20 cellular contexts compared by ENCODE assay signal in the genomic region with DNA sequence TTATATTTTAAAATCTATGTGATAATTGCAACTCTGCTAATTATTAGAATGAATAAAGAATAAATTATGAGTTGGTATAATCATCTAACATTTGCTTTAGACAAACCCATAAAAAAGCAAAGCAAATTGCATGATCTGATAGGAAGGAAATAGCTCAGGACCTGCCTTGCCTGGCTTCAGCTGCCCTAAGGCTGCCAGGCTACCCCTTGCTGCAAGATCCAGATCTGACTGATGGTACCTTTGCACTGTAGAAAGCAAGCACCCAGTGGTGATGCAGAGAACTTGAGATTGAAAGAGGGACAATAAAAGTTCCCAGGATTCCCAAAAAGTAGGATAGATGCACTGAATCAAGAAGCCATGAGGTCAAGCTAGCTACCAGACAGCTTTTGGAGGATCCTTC.
DNase-seq lines count a peak whose midpoint lies in the region; ATAC-seq and TF ChIP-seq lines count a peak whose summit lies in the region.
"Had no signal": no experiment of that assay in that cellular context is flagged by ENCODE, and none has a peak within 500 bp of the region (broad histone marks: within the 10 kb centered on the region; RNA-seq: fewer than 3 reads in every experiment).

No MANE protein-coding gene starts in this region.

- CTCF ChIA-PET in SK-N-SH (lab: Yijun Ruan, JAX): interaction anchor here (0.7 to 4.8 kb wide), 15 partner anchors 10 to 602 kb away, joined by 3 to 34 read pairs (median 4); no protein-coding TSS in a partner anchor

- H3K9me3 ChIP-seq in SK-N-SH (no peaks in the 10 kb centered on the region), right atrium auricular region (no peaks in the 10 kb centered on the region), right cardiac atrium (ENCODE audit: control insufficient read depth, low read length) (no peaks in the 10 kb centered on the region), endodermal cell (ENCODE audit: control insufficient read depth, low read length) (no peaks in the 10 kb centered on the region)
- H3K9me3 ChIP-seq: A549, BLaER1 had no signal

- TF ChIP-seq CTCF in SK-N-SH (IDR thresholded peaks at IDR 0.05) (no peak), right atrium auricular region (IDR thresholded peaks at IDR 0.05) (no peak), endodermal cell (conservative IDR thresholded peaks at IDR 0.05) (peak; percentile 21)

- H3K4me3 ChIP-seq in SK-N-SH (ENCODE audit: low read depth in 2 of 2, low read length in 1 of 2) (no peak overlapping the region), right atrium auricular region (no peak overlapping the region), right cardiac atrium (ENCODE audit: low read length) (no peak overlapping the region), endodermal cell (ENCODE audit: low read length) (no peak overlapping the region)
- H3K4me3 ChIP-seq: A549, BLaER1 had no signal

- peak in 1 of 2 experiments; percentile 83; a peak in 1 of 4 replicates for TF ChIP-seq EP300 in SK-N-SH (IDR thresholded peaks at IDR 0.05; ENCODE audit: borderline replicate concordance in 1 of 2, low read depth in 1 of 2, low read length in 1 of 2)

- peaks cover 4% of the 10 kb centered on the region for H3F3A ChIP-seq in SK-N-SH (replicated peaks; ENCODE audit: insufficient read depth)

- peak; percentile 35 for TF ChIP-seq RAD21 in SK-N-SH (IDR thresholded peaks at IDR 0.05; ENCODE audit: low read length)

- intact Hi-C loops in right cardiac atrium (cut with DNase I): no loop called here

- H3K79me2 ChIP-seq in SK-N-SH (ENCODE audit: insufficient read depth): no peaks in the 10 kb centered on the region

- no peaks in the 10 kb centered on the region for H3K9me3 Mint-ChIP-seq in endodermal cell
- H3K9me3 Mint-ChIP-seq: CD4-positive, alpha-beta memory T cell; CD4-positive, CD25-positive, alpha-beta regulatory T cell; CD8-positive, alpha-beta memory T cell had no signal

- no peaks in the 10 kb centered on the region for H3K9me2 ChIP-seq in SK-N-SH

- H3K9ac ChIP-seq in SK-N-SH (no peak overlapping the region), endodermal cell (ENCODE audit: extremely low read depth, low read length, poor library complexity, severe bottlenecking) (no peak overlapping the region)
- H3K9ac ChIP-seq: BLaER1 had no signal

- H3K4me2 ChIP-seq in SK-N-SH: no peak overlapping the region
- H3K4me2 ChIP-seq: A549, BLaER1 had no signal

- H3K27me3 ChIP-seq in SK-N-SH (ENCODE audit: insufficient read depth): no peaks in the 10 kb centered on the region
- no peaks in the 10 kb centered on the region for H3K27me3 ChIP-seq in right atrium auricular region
- H3K27me3 ChIP-seq in right cardiac atrium (ENCODE audit: control insufficient read depth, insufficient read depth): no peaks in the 10 kb centered on the region
- H3K27me3 ChIP-seq in endodermal cell (ENCODE audit: control insufficient read depth, insufficient read depth, low read length, poor library complexity, severe bottlenecking): no peaks in the 10 kb centered on the region
- H3K27me3 ChIP-seq: BLaER1 had no signal

- no peak overlapping the region for H3K4me3 Mint-ChIP-seq in endodermal cell
- H3K4me3 Mint-ChIP-seq: B cell; CD14-positive monocyte; CD4-positive, alpha-beta memory T cell; CD4-positive, CD25-positive, alpha-beta regulatory T cell; CD8-positive, alpha-beta memory T cell had no signal

- H3K4me1 ChIP-seq in SK-N-SH (ENCODE audit: control insufficient read depth in 1 of 2, insufficient read depth in 2 of 2, low read depth in 1 of 2, low read length in 1 of 2): peaks cover 0 to 55% of the 10 kb centered on the region in 2 experiments; a peak in 2 of 4 replicates
- H3K4me1 ChIP-seq in right atrium auricular region: no peaks in the 10 kb centered on the region
- no peaks in the 10 kb centered on the region for H3K4me1 ChIP-seq in right cardiac atrium (ENCODE audit: control insufficient read depth, insufficient read depth, low read length)
- no peaks in the 10 kb centered on the region for H3K4me1 ChIP-seq in endodermal cell (ENCODE audit: control insufficient read depth, insufficient read depth, low read length)
- H3K4me1 ChIP-seq: BLaER1 had no signal

- H3K36me3 Mint-ChIP-seq in endodermal cell (ENCODE audit: low read depth): no peaks in the 10 kb centered on the region
- H3K36me3 Mint-ChIP-seq: CD14-positive monocyte; CD4-positive, alpha-beta memory T cell; CD4-positive, CD25-positive, alpha-beta regulatory T cell; CD8-positive, alpha-beta memory T cell had no signal

- H4K20me1 ChIP-seq in SK-N-SH (ENCODE audit: insufficient read depth): no peaks in the 10 kb centered on the region
- H4K20me1 ChIP-seq: BLaER1 had no signal

- H3K36me3 ChIP-seq in SK-N-SH (replicated peaks in 1 of 2; ENCODE audit: control insufficient read depth in 1 of 2, insufficient read depth in 2 of 2, low read length in 1 of 2) (no peaks in the 10 kb centered on the region), right atrium auricular region (no peaks in the 10 kb centered on the region), endodermal cell (ENCODE audit: control insufficient read depth, insufficient read depth, low read length) (no peaks in the 10 kb centered on the region)
- H3K36me3 ChIP-seq: BLaER1 had no signal

- DNase-seq in SK-N-SH: peak; percentile 51
- peak; percentile 26 for DNase-seq in right atrium auricular region (ENCODE audit: low spot score)
- no peak for DNase-seq in right cardiac atrium
- DNase-seq in endodermal cell: no peak
- DNase-seq in stimulated activated naive CD4-positive, alpha-beta T cell treated with Interleukin-2 at 50 U/mL for 16 hours (lab: John Stamatoyannopoulos, UW): no peak
- DNase-seq in DMS 273 (lab: John Stamatoyannopoulos, UW; ENCODE audit: unreplicated experiment): no peak
- DNase-seq: AML-193; C1 segment of cervical spinal cord; CD4-positive, alpha-beta memory T cell; CD4-positive, CD25-positive, alpha-beta regulatory T cell; CD8-positive, alpha-beta memory T cell; COR-L47; DMS79 treated with DMSO at 0.1 percent for 48 hours; GF-D8 had no signal

- ATAC-seq in SK-N-SH treated with all-trans-retinoic acid at 6 μM for 48 hours: no peak
- no peak for ATAC-seq in right cardiac atrium
- ATAC-seq: A549 had no signal

- H2AFZ ChIP-seq in SK-N-SH (ENCODE audit: low read depth): no peak overlapping the region

- H3K4me1 Mint-ChIP-seq in endodermal cell: no peaks in the 10 kb centered on the region
- H3K4me1 Mint-ChIP-seq: B cell; CD14-positive monocyte; CD4-positive, alpha-beta memory T cell; CD4-positive, CD25-positive, alpha-beta regulatory T cell; CD8-positive, alpha-beta memory T cell had no signal

- peaks cover 5% of the 10 kb centered on the region for H3K27me3 Mint-ChIP-seq in endodermal cell (ENCODE audit: insufficient read depth)

- no peak overlapping the region for H3K27ac Mint-ChIP-seq in endodermal cell
- H3K27ac Mint-ChIP-seq: B cell; CD4-positive, alpha-beta memory T cell; CD8-positive, alpha-beta memory T cell had no signal

- H3K27ac ChIP-seq in SK-N-SH (ENCODE audit: low read depth in 2 of 2, low read length in 1 of 2) (peak overlapping the region in 1 of 2 experiments; percentile 96; a peak in 2 of 4 replicates), right atrium auricular region (no peak overlapping the region), right cardiac atrium (ENCODE audit: low read length) (no peak overlapping the region), endodermal cell (ENCODE audit: low read depth, low read length) (no peak overlapping the region)
- H3K27ac ChIP-seq: 22Rv1, A549, BLaER1 had no signal

- POLR2A ChIA-PET in SK-N-SH (lab: Yijun Ruan, JAX): interaction anchor here (0.6 to 1.6 kb wide), 4 partner anchors 10 to 256 kb away, joined by 3 to 4 read pairs (median 4); no protein-coding TSS in a partner anchor

TF ChIP-seq in SK-N-SH, 30 proteins besides CTCF, POLR2A, EP300 and RAD21 (continues in another document):
- TF ChIP-seq RFX5 (IDR thresholded peaks at IDR 0.05; ENCODE audit: low read length) (no peak), CHD2 (IDR thresholded peaks at IDR 0.05; ENCODE audit: low read length, partially characterized antibody) (peak; percentile 34), MEF2A (IDR thresholded peaks at IDR 0.05; ENCODE audit: borderline replicate concordance, low read depth) (no peak), JUND (IDR thresholded peaks at IDR 0.05) (no peak), TCF12 (IDR thresholded peaks at IDR 0.05) (peak; percentile 14; the same call in 1 of the 2 replicates), EZH2phosphoT487 (IDR thresholded peaks at IDR 0.05; ENCODE audit: borderline replicate concordance, low read depth) (no peak), RCOR1 (IDR thresholded peaks at IDR 0.05; ENCODE audit: low read length) (peak; percentile 88), NRF1 (IDR thresholded peaks at IDR 0.05; ENCODE audit: low read depth, low read length) (no peak), GATA2 (CRISPR knock-in tag; IDR thresholded peaks at IDR 0.05) (peak; percentile 90)
- TF ChIP-seq, protein P1, sequence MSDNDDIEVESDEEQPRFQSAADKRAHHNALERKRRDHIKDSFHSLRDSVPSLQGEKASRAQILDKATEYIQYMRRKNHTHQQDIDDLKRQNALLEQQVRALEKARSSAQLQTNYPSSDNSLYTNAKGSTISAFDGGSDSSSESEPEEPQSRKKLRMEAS (IDR thresholded peaks at IDR 0.05; ENCODE audit: low read depth): no peak

TF ChIP-seq in SK-N-SH treated with all-trans-retinoic acid at 6 μM for 48 hours, 23 proteins besides CTCF, POLR2A, EP300 and RAD21 (continues in another document):
- TF ChIP-seq ZFP3 (CRISPR knock-in tag; IDR thresholded peaks at IDR 0.05): no peak
- TF ChIP-seq CSDC2 (CRISPR knock-in tag; IDR thresholded peaks at IDR 0.05): no peak
- no peak for TF ChIP-seq ISL1 (CRISPR knock-in tag; IDR thresholded peaks at IDR 0.05)
- no peak for TF ChIP-seq ZNF70 (CRISPR knock-in tag; IDR thresholded peaks at IDR 0.05)
- no peak for TF ChIP-seq ZNF8 (CRISPR knock-in tag; IDR thresholded peaks at IDR 0.05)
- TF ChIP-seq RARB (CRISPR knock-in tag; IDR thresholded peaks at IDR 0.05): no peak
- TF ChIP-seq, protein P2, sequence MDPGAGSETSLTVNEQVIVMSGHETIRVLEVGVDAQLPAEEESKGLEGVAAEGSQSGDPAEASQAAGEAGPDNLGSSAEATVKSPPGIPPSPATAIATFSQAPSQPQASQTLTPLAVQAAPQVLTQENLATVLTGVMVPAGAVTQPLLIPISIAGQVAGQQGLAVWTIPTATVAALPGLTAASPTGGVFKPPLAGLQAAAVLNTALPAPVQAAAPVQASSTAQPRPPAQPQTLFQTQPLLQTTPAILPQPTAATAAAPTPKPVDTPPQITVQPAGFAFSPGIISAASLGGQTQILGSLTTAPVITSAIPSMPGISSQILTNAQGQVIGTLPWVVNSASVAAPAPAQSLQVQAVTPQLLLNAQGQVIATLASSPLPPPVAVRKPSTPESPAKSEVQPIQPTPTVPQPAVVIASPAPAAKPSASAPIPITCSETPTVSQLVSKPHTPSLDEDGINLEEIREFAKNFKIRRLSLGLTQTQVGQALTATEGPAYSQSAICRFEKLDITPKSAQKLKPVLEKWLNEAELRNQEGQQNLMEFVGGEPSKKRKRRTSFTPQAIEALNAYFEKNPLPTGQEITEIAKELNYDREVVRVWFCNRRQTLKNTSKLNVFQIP (CRISPR knock-in tag; IDR thresholded peaks at IDR 0.05; ENCODE audit: borderline replicate concordance, low read depth): no peak
- no peak for TF ChIP-seq OSR1 (CRISPR knock-in tag; IDR thresholded peaks at IDR 0.05)

Comparison
In these comparisons a context has a peak if more than half of its experiments do, and no peak if none do; other contexts are left out.
1. DNase-seq: peak in SK-N-SH (single experiment) and right atrium auricular region (single experiment); none in right cardiac atrium (0 of 3), endodermal cell (single experiment), stimulated activated naive CD4-positive, alpha-beta T cell treated with Interleukin-2 at 50 U/mL for 16 hours (single experiment) and DMS 273 (single experiment).